In the genomic region with DNA sequence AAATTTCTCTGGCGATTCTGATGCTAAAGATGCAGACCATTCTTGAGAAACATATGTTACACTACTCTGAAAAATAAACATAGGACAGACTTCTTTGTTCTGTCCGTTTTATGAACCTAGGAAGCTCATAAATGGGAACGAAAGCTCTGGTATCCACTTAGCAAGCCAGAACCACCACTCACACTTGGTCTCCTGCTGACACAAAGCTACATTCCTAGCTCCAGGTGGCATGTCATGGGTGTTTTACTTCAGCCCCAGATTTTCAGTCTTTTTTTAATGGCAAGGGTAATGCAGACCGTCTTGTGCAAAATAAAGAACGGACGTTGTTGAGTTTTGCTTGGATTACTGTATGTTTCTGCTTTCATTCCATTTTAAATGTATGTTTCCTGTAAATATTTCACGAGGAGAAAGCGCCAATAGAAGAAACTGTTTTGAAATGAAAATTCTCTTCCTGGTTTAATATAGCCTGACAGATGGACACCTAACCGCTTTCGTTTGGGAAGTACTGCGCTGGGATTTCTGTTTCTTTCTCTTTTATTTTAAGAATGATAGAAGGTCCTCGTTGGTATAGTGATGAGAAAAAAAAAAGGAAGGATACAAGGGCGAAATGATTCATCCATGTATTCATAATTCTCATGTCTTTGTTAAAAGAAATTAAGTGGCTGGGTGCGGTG, we compare ENCODE assay signal across 8 cellular contexts. TPM values are rescaled to one million over a fixed set of nuclear protein-coding genes. Genes with fewer than 3 reads are reported as not detected.
DNase-seq lines count a peak whose midpoint lies in the region; ATAC-seq and TF ChIP-seq lines count a peak whose summit lies in the region.

No MANE protein-coding gene starts in this region.

- no peaks in the 10 kb centered on the region for H3K36me3 ChIP-seq in KOPT-K1 (ENCODE audit: insufficient read depth, low read length)
- peaks cover 13% of the 10 kb centered on the region for H3K36me3 ChIP-seq in SJSA1

- no peaks in the 10 kb centered on the region for H3K9me3 Mint-ChIP-seq in naive thymus-derived CD8-positive, alpha-beta T cell

- ATAC-seq in naive thymus-derived CD8-positive, alpha-beta T cell: no peak

- H3K27ac ChIP-seq in KOPT-K1 (ENCODE audit: low read depth, low read length, poor library complexity, severe bottlenecking) (peak overlapping the region; percentile 86), SJSA1 (peak overlapping the region; percentile 87), epithelial cell of prostate (peak overlapping the region; percentile 88)

- H3K36me3 Mint-ChIP-seq in naive thymus-derived CD8-positive, alpha-beta T cell: peaks cover 0 to 4% (median 0%) of the 10 kb centered on the region in 3 donors

- no peaks in the 10 kb centered on the region for H3K9me3 ChIP-seq in KOPT-K1 (ENCODE audit: insufficient read depth, low read length, poor library complexity, severe bottlenecking)
- H3K9me3 ChIP-seq in SJSA1 (replicated peaks): no peaks in the 10 kb centered on the region

- H3K27ac Mint-ChIP-seq in naive thymus-derived CD8-positive, alpha-beta T cell: peak overlapping the region; percentile 98 to 100 (median 99)

- H3K27me3 Mint-ChIP-seq in naive thymus-derived CD8-positive, alpha-beta T cell: no peaks in the 10 kb centered on the region

- peak; percentile 78 for DNase-seq in DMS53 treated with DMSO at 0.1 percent for 48 hours (lab: John Stamatoyannopoulos, UW; ENCODE audit: unreplicated experiment)
- DNase-seq in SJSA1 (ENCODE audit: low read depth in 1 of 2, low spot score in 2 of 2): peak in 1 of 2 experiments; percentile 51
- no peak for DNase-seq in epithelial cell of prostate (ENCODE audit: low read depth, low spot score)
- DNase-seq in naive thymus-derived CD8-positive, alpha-beta T cell: no peak
- DNase-seq in GM13976 (ENCODE audit: low spot score): no peak
- DNase-seq in cortex of kidney (lab: John Stamatoyannopoulos, UW): no peak
- DNase-seq in GM19240 (ENCODE audit: insufficient read length, low spot score): no peak

- H3K4me3 ChIP-seq in SJSA1: peak overlapping the region; percentile 67

- in situ Hi-C loops in GM13976 (cut with MboI; ENCODE audit: low sequenced_read_pairs, unreplicated experiment): no loop called here

- H3K4me3 Mint-ChIP-seq in naive thymus-derived CD8-positive, alpha-beta T cell: peak overlapping the region; percentile 97 to 100 (median 100)

- no peaks in the 10 kb centered on the region for H3K27me3 ChIP-seq in SJSA1 (replicated peaks)

- peaks cover 8% of the 10 kb centered on the region for H3K4me1 ChIP-seq in SJSA1 (replicated peaks)

- POLR2A ChIA-PET in naive thymus-derived CD8-positive, alpha-beta T cell (lab: Charles Lee): interaction anchor here (0.7 to 1.5 kb wide), 6 partner anchors 9 to 563 kb away, joined by 3 to 6 read pairs (median 6); a partner anchor contains a TSS

- TF ChIP-seq CTCF in GM13976 (IDR thresholded peaks at IDR 0.05; ENCODE audit: borderline replicate concordance, control extremely low read depth, extremely low read depth, insufficient read depth, missing control alignments): no peak

- H3K4me1 Mint-ChIP-seq in naive thymus-derived CD8-positive, alpha-beta T cell: peaks cover 12 to 31% (median 21%) of the 10 kb centered on the region in 4 donors

RNA-seq across cellular contexts. Expression of a gene that starts 0.8 kb away (rescaled TPM):
- 42.3 and 47.8 TPM in 2 replicates for total RNA-seq in SJSA1 (2014; rRNA removed; shearing (Covaris generic))
- total RNA-seq in naive thymus-derived CD8-positive, alpha-beta T cell: 10 to 100 TPM; 24.5 to 25.2 TPM
- polyA plus RNA-seq in naive thymus-derived CD8-positive, alpha-beta T cell: 10 to 100 TPM; 32.8 to 49.1 (median 39.1) TPM

RNA-seq across cellular contexts. Expression of a gene that starts 4.4 kb away (rescaled TPM):
- total RNA-seq in SJSA1 (2014; rRNA removed; shearing (Covaris generic)): 45.3 and 54.7 TPM in 2 replicates
- 100 to 1,000 TPM; 246 to 247 TPM for total RNA-seq in naive thymus-derived CD8-positive, alpha-beta T cell
- polyA plus RNA-seq in naive thymus-derived CD8-positive, alpha-beta T cell: 100 to 1,000 TPM in 1 of 3 donors, 10 to 100 TPM in 2; 84.3 to 119 (median 86.1) TPM

RNA-seq across cellular contexts. Expression of a gene that starts 33.9 kb away (rescaled TPM):
- total RNA-seq in SJSA1 (2014; rRNA removed; shearing (Covaris generic)): 251 and 497 TPM in 2 replicates
- total RNA-seq in naive thymus-derived CD8-positive, alpha-beta T cell: 10 to 100 TPM; 57.0 to 57.8 TPM
- polyA plus RNA-seq in naive thymus-derived CD8-positive, alpha-beta T cell: 100 to 1,000 TPM; 156 to 192 (median 179) TPM

RNA-seq across cellular contexts. Expression of a gene that starts 51.4 kb away (rescaled TPM):
- total RNA-seq in SJSA1 (2014; rRNA removed; shearing (Covaris generic)): 44.8 and 49.7 TPM in 2 replicates
- total RNA-seq in naive thymus-derived CD8-positive, alpha-beta T cell: 10 to 100 TPM; 68.7 to 75.7 TPM
- polyA plus RNA-seq in naive thymus-derived CD8-positive, alpha-beta T cell: 100 to 1,000 TPM; 121 to 126 (median 124) TPM
